In genomic region chr7:3260425-3260762, GRCh38 we compare ENCODE assay signal across 12 cellular contexts. TPM values are rescaled to one million over a fixed set of nuclear protein-coding genes. Genes with fewer than 3 reads are reported as not detected.
DNase-seq lines count a peak whose midpoint lies in the region; ATAC-seq, FAIRE-seq and TF ChIP-seq lines count a peak whose summit lies in the region.
"Had no signal": no experiment of that assay in that cellular context is flagged by ENCODE, and none has a peak within 500 bp of the region (broad histone marks: within the 10 kb centered on the region; RNA-seq: fewer than 3 reads in every experiment).

No MANE protein-coding gene starts in this region.

- H3K36me3 Mint-ChIP-seq in activated naive CD8-positive, alpha-beta T cell treated with anti-CD3 and anti-CD28 coated beads, Interleukin-2, amount 10 ng/mL, durations not matched to agents 7 days and 5 days: no peaks in the 10 kb centered on the region

- H3K4me1 ChIP-seq in keratinocyte (ENCODE audit: control insufficient read depth, extremely low read depth, insufficient read depth, low read length) (no peaks in the 10 kb centered on the region), thoracic aorta (ENCODE audit: control insufficient read depth in 1 of 2, low read depth in 2 of 2) (peaks cover 0 to 5% of the 10 kb centered on the region in 2 donors)

- H3K27me3 ChIP-seq in keratinocyte (ENCODE audit: control insufficient read depth, extremely low read depth, insufficient read depth, low read length): no peaks in the 10 kb centered on the region
- H3K27me3 ChIP-seq in thoracic aorta (replicated peaks; ENCODE audit: insufficient read depth): no peaks in the 10 kb centered on the region

- H3K9me3 ChIP-seq in keratinocyte (ENCODE audit: control insufficient read depth, low read depth, low read length): no peaks in the 10 kb centered on the region
- H3K9me3 ChIP-seq in thoracic aorta: no peaks in the 10 kb centered on the region

- TF ChIP-seq CTCF in keratinocyte (optimal IDR thresholded peaks at IDR 0.05 in 1 of 3, IDR thresholded peaks at IDR 0.05 in 1 of 3, conservative IDR thresholded peaks at IDR 0.05 in 1 of 3; ENCODE audit: extremely low read depth in 1 of 3, insufficient read depth in 2 of 3, low read length in 3 of 3) (no peak), thoracic aorta (IDR thresholded peaks at IDR 0.05) (no peak)

- H3K4me3 Mint-ChIP-seq in activated naive CD8-positive, alpha-beta T cell treated with anti-CD3 and anti-CD28 coated beads, Interleukin-2, amount 10 ng/mL, durations not matched to agents 7 days and 5 days: peak overlapping the region; percentile 22

- H2AFZ ChIP-seq in keratinocyte (ENCODE audit: control insufficient read depth, low read length): peak overlapping the region; percentile 78

- H3K4me3 ChIP-seq in keratinocyte (ENCODE audit: control insufficient read depth in 2 of 3, extremely low read depth in 1 of 3, insufficient read depth in 2 of 3, low read depth in 1 of 3, low read length in 3 of 3) (peak overlapping the region in 2 of 3 experiments; percentile 9 to 55), thoracic aorta (peak overlapping the region; percentile 77)

- no peaks in the 10 kb centered on the region for H3K4me1 Mint-ChIP-seq in activated naive CD8-positive, alpha-beta T cell treated with anti-CD3 and anti-CD28 coated beads, Interleukin-2, amount 10 ng/mL, durations not matched to agents 7 days and 5 days

- H4K20me1 ChIP-seq in keratinocyte (ENCODE audit: control insufficient read depth, extremely low read depth, insufficient read depth, low read length): no peaks in the 10 kb centered on the region

- DNase-seq in DMS 273 (lab: John Stamatoyannopoulos, UW; ENCODE audit: unreplicated experiment) (peak; percentile 25), DMS 273 treated with DMSO at 0.1 percent for 48 hours (lab: John Stamatoyannopoulos, UW) (no peak), keratinocyte (ENCODE audit: low read depth, low spot score) (no peak), thoracic aorta (ENCODE audit: low spot score) (no peak), LoVo (ENCODE audit: low spot score) (no peak)
- no peak for DNase-seq in activated naive CD8-positive, alpha-beta T cell treated with anti-CD3 and anti-CD28 coated beads, Interleukin-2, amount 10 ng/mL, durations not matched to agents 7 days and 5 days
- DNase-seq: effector CD8-positive, alpha-beta T cell; T1000 had no signal

- H3K9ac ChIP-seq in keratinocyte (ENCODE audit: control insufficient read depth, extremely low read depth, insufficient read depth, low read length): no peak overlapping the region

- no peak overlapping the region for H3K27ac Mint-ChIP-seq in activated naive CD8-positive, alpha-beta T cell treated with anti-CD3 and anti-CD28 coated beads, Interleukin-2, amount 10 ng/mL, durations not matched to agents 7 days and 5 days

- H3K4me2 ChIP-seq in keratinocyte (ENCODE audit: control insufficient read depth, extremely low read depth, insufficient read depth, low read depth, low read length): peak overlapping the region; percentile 60

- H3K27me3 Mint-ChIP-seq in activated naive CD8-positive, alpha-beta T cell treated with anti-CD3 and anti-CD28 coated beads, Interleukin-2, amount 10 ng/mL, durations not matched to agents 7 days and 5 days: peaks cover 19% of the 10 kb centered on the region

- dilution Hi-C loops in keratinocyte (cut with MboI; ENCODE audit: extremely low pct_ligation_motif_present, low sequenced_read_pairs): no loop called here

- POLR2A ChIA-PET in activated naive CD8-positive, alpha-beta T cell treated with anti-CD3 and anti-CD28 coated beads, Interleukin-2, amount 10 ng/mL, durations not matched to agents 7 days and 5 days (lab: Charles Lee): no interaction called here

- no peaks in the 10 kb centered on the region for H3K9me3 Mint-ChIP-seq in activated naive CD8-positive, alpha-beta T cell treated with anti-CD3 and anti-CD28 coated beads, Interleukin-2, amount 10 ng/mL, durations not matched to agents 7 days and 5 days

- no peak overlapping the region for H3K27ac ChIP-seq in keratinocyte (ENCODE audit: control insufficient read depth, insufficient read depth, low read length)
- peak overlapping the region; percentile 36 to 73 for H3K27ac ChIP-seq in thoracic aorta
- H3K27ac ChIP-seq: 22Rv1 had no signal

- ATAC-seq in activated naive CD8-positive, alpha-beta T cell treated with anti-CD3 and anti-CD28 coated beads, Interleukin-2, amount 10 ng/mL, durations not matched to agents 7 days and 5 days (ENCODE audit: low read depth): no peak
- ATAC-seq in thoracic aorta (ENCODE audit: insufficient number of reproducible peaks, low FRiP score, low read depth) (no peak), HG02885 (IDR thresholded peaks at IDR 0.05; ENCODE audit: poor library complexity, unreplicated experiment) (no peak), HG03025 (IDR thresholded peaks at IDR 0.05; ENCODE audit: low FRiP score, unreplicated experiment) (no peak)

- H3K36me3 ChIP-seq in keratinocyte (ENCODE audit: control insufficient read depth in 2 of 2, extremely low read depth in 1 of 2, insufficient read depth in 2 of 2, low read length in 2 of 2): no peaks in the 10 kb centered on the region
- H3K36me3 ChIP-seq in thoracic aorta: no peaks in the 10 kb centered on the region

- H3K9me1 ChIP-seq in keratinocyte (ENCODE audit: control insufficient read depth, extremely low read depth, insufficient read depth, low read length): no peaks in the 10 kb centered on the region

- FAIRE-seq in keratinocyte (lab: Jason Lieb, UNC): no peak
- FAIRE-seq: GM19239 had no signal

- H3K79me2 ChIP-seq in keratinocyte (ENCODE audit: control insufficient read depth, insufficient read depth, low read length): no peaks in the 10 kb centered on the region

RNA-seq across cellular contexts. Expression of gene SDK1, which starts 40.7 kb away (rescaled TPM):
- under 1 TPM; 0.20 to 0.25 TPM for total RNA-seq in activated naive CD8-positive, alpha-beta T cell treated with anti-CD3 and anti-CD28 coated beads, Interleukin-2, amount 10 ng/mL, durations not matched to agents 7 days and 5 days
- 0.66 to 2.0 TPM (median 0.75 TPM) in 3 replicates for polyA plus RNA-seq in keratinocyte
- polyA plus RNA-seq in keratinocyte (2011; ENCODE audit: low read depth): not detected
- polyA plus RNA-seq in keratinocyte (2011; cell fraction: cytosol; rRNA removed): 0.80 and 1.1 TPM in 2 replicates
- 11.2 and 15.2 TPM in 2 replicates for polyA plus RNA-seq in keratinocyte (2011; cell fraction: nucleus; rRNA removed)
- 0.07 and 1.2 TPM in 2 replicates for polyA plus RNA-seq in keratinocyte (2012; ENCODE audit: low replicate concordance)
- polyA minus RNA-seq in keratinocyte: 3.0 to 4.8 TPM (median 4.6 TPM) in 3 replicates
- polyA minus RNA-seq in keratinocyte (2011; cell fraction: cytosol; rRNA and poly(A)+ RNA removed): 2.1 TPM
- polyA minus RNA-seq in keratinocyte (2011; cell fraction: nucleus; rRNA and poly(A)+ RNA removed): 13.2 and 23.3 TPM in 2 replicates
- total RNA-seq in thoracic aorta: 10 to 100 TPM; 27.5 to 29.2 TPM

Comparison
In these comparisons a context has a peak if more than half of its experiments do, and no peak if none do; other contexts are left out.
1. RNA of gene SDK1, which starts 40.7 kb away (total RNA-seq): 27.5 to 29.2 TPM in thoracic aorta; 0.20 to 0.25 TPM in activated naive CD8-positive, alpha-beta T cell treated with anti-CD3 and anti-CD28 coated beads, Interleukin-2, amount 10 ng/mL, durations not matched to agents 7 days and 5 days; every median in the first group is over 10 times any median in the second.